ENCODE assay signal across 9 cellular contexts in the genomic region with DNA sequence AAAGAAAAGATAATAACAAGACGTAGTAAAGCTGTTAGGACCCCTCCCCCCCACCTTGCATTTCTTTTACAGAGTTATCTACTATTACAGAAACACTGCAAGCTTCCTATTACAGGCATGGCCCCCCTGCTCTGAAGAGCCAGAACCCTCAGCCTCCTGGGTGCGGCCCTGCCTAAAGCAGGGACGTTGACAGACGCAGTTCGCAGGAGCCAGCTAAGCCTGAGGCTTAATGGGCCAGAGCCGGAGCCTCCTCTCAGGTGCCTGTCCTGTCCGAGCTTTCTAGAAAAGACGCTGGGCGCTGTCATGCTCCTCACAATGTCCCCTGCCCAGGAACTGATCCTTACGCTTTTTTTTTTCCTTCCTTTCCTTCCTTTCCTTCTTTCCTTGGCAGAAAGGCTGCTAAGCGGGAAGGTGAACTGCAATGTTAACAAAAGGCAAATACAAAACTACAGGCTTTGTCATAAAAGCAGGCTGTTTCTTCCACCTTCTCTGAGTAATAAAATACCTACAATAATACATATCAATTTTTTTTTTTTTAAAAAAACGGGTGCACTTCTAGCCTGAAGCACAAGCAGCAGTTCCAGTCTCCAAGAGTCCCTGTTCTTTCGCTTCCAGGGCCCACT. TPM values are rescaled to one million over a fixed set of nuclear protein-coding genes. Genes with fewer than 3 reads are reported as not detected.
DNase-seq lines count a peak whose midpoint lies in the region; ATAC-seq and TF ChIP-seq lines count a peak whose summit lies in the region.
"Had no signal": no experiment of that assay in that cellular context is flagged by ENCODE, and none has a peak within 500 bp of the region (broad histone marks: within the 10 kb centered on the region; RNA-seq: fewer than 3 reads in every experiment).

No MANE protein-coding gene starts in this region.

- ATAC-seq in HG02759 (IDR thresholded peaks at IDR 0.05; ENCODE audit: unreplicated experiment), result no peak

- H2AFZ ChIP-seq in OCI-LY3 (ENCODE audit: low read depth, low read length), result no peak overlapping the region

- peak overlapping the region; percentile 63 for H3K9ac ChIP-seq in OCI-LY3 (ENCODE audit: low read length)

- no peaks in the 10 kb centered on the region for H3K9me3 ChIP-seq in OCI-LY3 (ENCODE audit: insufficient read depth, low read length)
- peaks cover 8% of the 10 kb centered on the region for H3K9me3 ChIP-seq in left ventricle myocardium inferior (replicated peaks)
- H3K9me3 ChIP-seq in prostate gland, result no peaks in the 10 kb centered on the region

- peak overlapping the region; percentile 75 for H3K4me2 ChIP-seq in OCI-LY3 (ENCODE audit: low read length)

- H3K36me3 ChIP-seq in GM06990 (ENCODE audit: control insufficient read depth, insufficient read depth, low read length) (no peaks in the 10 kb centered on the region), OCI-LY3 (replicated peaks; ENCODE audit: low read depth, low read length) (peaks cover 3% of the 10 kb centered on the region), left ventricle myocardium inferior (no peaks in the 10 kb centered on the region), prostate gland (no peaks in the 10 kb centered on the region)

- H3K27me3 ChIP-seq in GM06990 (replicated peaks; ENCODE audit: control insufficient read depth, insufficient read depth, low read length), result no peaks in the 10 kb centered on the region; the same call in 1 of the 2 replicates
- no peaks in the 10 kb centered on the region for H3K27me3 ChIP-seq in OCI-LY3 (ENCODE audit: low read depth, low read length)
- peaks cover 100% of the 10 kb centered on the region for H3K27me3 ChIP-seq in left ventricle myocardium inferior (ENCODE audit: low read depth)
- peaks cover 30% of the 10 kb centered on the region for H3K27me3 ChIP-seq in prostate gland (replicated peaks; ENCODE audit: insufficient read depth)

- DNase-seq in GM06990 (ENCODE audit: extremely low read depth, insufficient read length), result no peak
- DNase-seq in left ventricle myocardium inferior, result no peak
- no peak for DNase-seq in prostate gland (ENCODE audit: low spot score)
- no peak for DNase-seq in inferior parietal cortex (ENCODE audit: extremely low spot score)
- DNase-seq in COLO668 (lab: John Stamatoyannopoulos, UW; ENCODE audit: unreplicated experiment), result no peak
- no peak for DNase-seq in activated T-cell treated with anti-CD3 and anti-CD28 coated beads, Interleukin-2, amount 50 U/mL, for 48 hours
- DNase-seq: stimulated activated CD4-positive, alpha-beta T cell treated with anti-CD3 and anti-CD28 coated beads, Interleukin-12 subunit alpha, Interleukin-12 subunit beta, amount 100 ng/mL, for 4 hours had no signal

- H3K4me3 ChIP-seq in GM06990 (replicated peaks; ENCODE audit: low read depth, low read length) (peak overlapping the region; percentile 48), OCI-LY3 (ENCODE audit: low read length) (peak overlapping the region; percentile 82), left ventricle myocardium inferior (peak overlapping the region; percentile 62), prostate gland (peak overlapping the region; percentile 25 to 34)

- H3K79me2 ChIP-seq in OCI-LY3 (ENCODE audit: low read length), result peaks cover 3% of the 10 kb centered on the region; the same call in 1 of the 2 replicates

- TF ChIP-seq CTCF in GM06990 (IDR thresholded peaks at IDR 0.05; ENCODE audit: insufficient read depth, low read length, poor library complexity, severe bottlenecking) (no peak), OCI-LY3 (IDR thresholded peaks at IDR 0.05; ENCODE audit: low read depth, low read length) (no peak), left ventricle myocardium inferior (IDR thresholded peaks at IDR 0.05; ENCODE audit: borderline replicate concordance) (no peak), prostate gland (IDR thresholded peaks at IDR 0.05) (no peak)

- WGBS in prostate gland, result 46% methylated on average over 13 of the region's 13 CpGs

- intact Hi-C loops in left ventricle myocardium inferior (cut with micrococcal nuclease), result no loop called here
- intact Hi-C loops in prostate gland (cut with DNase I), result no loop called here

- H3K27ac ChIP-seq in OCI-LY3 (ENCODE audit: low read length) (no peak overlapping the region), left ventricle myocardium inferior (replicated peaks) (no peak overlapping the region), prostate gland (no peak overlapping the region)

- no peak for TF ChIP-seq POLR2A in prostate gland (IDR thresholded peaks at IDR 0.05)

- H4K20me1 ChIP-seq in OCI-LY3 (ENCODE audit: insufficient read depth, low read length), result no peaks in the 10 kb centered on the region

- H3K4me1 ChIP-seq in OCI-LY3 (ENCODE audit: low read length) (peaks cover 12% of the 10 kb centered on the region), left ventricle myocardium inferior (peaks cover 39% of the 10 kb centered on the region), prostate gland (replicated peaks) (peaks cover 8% of the 10 kb centered on the region)

RNA-seq across cellular contexts. Expression of a gene that starts 11.4 kb away (rescaled TPM):
- not detected for total RNA-seq in left ventricle myocardium inferior
- total RNA-seq in prostate gland, result 1 to 10 TPM; 2.2 to 2.9 TPM

RNA-seq across cellular contexts. Expression of a gene that starts 49.6 kb away (rescaled TPM):
- 10.5 TPM for total RNA-seq in left ventricle myocardium inferior
- total RNA-seq in prostate gland, result 10 to 100 TPM; 10.4 to 24.3 TPM

Comparison
In these comparisons a context has a peak if more than half of its experiments do, and no peak if none do; other contexts are left out.
1. H3K4me3 ChIP-seq: peak in every context shown above with its lines; median percentile 82 in OCI-LY3; 62 in left ventricle myocardium inferior; 48 in GM06990; 30 in prostate gland.